In genomic region chr9:116717150-116717549, GRCh38 we compare ENCODE assay signal across 29 cellular contexts. TPM values are rescaled to one million over a fixed set of nuclear protein-coding genes. Genes with fewer than 3 reads are reported as not detected.
A peak's percentile ranks its signal among the peaks of the same experiment; 100 is the strongest.
DNase-seq lines count a peak whose midpoint lies in the region; ATAC-seq and TF ChIP-seq lines count a peak whose summit lies in the region.
"Had no signal": no experiment of that assay in that cellular context is flagged by ENCODE, and none has a peak within 500 bp of the region (broad histone marks: within the 10 kb centered on the region; RNA-seq: fewer than 3 reads in every experiment).

No MANE protein-coding gene starts in this region.

- no peak overlapping the region for H3K9ac ChIP-seq in adipocyte (ENCODE audit: low read length)

- CTCF ChIA-PET in A673 (lab: Charles Lee): no interaction called here

- H3K36me3 ChIP-seq in A673 (ENCODE audit: insufficient read depth, low read length, poor library complexity, severe bottlenecking): no peaks in the 10 kb centered on the region
- no peaks in the 10 kb centered on the region for H3K36me3 ChIP-seq in CD4-positive, CD25-positive, alpha-beta regulatory T cell (ENCODE audit: control insufficient read depth, insufficient read depth, low read length)
- H3K36me3 ChIP-seq in adipocyte (ENCODE audit: control insufficient read depth, insufficient read depth, low read length, severe bottlenecking): no peaks in the 10 kb centered on the region
- no peaks in the 10 kb centered on the region for H3K36me3 ChIP-seq in suprapubic skin
- H3K36me3 ChIP-seq: colonic mucosa, neutrophil, right lobe of liver, SJSA1, upper lobe of left lung had no signal

- no peaks in the 10 kb centered on the region for H3K36me3 Mint-ChIP-seq in CD4-positive, CD25-positive, alpha-beta regulatory T cell
- H3K36me3 Mint-ChIP-seq in nephron progenitor cell (ENCODE audit: low read depth): peaks cover 7% of the 10 kb centered on the region
- H3K36me3 Mint-ChIP-seq: mesothelial cell of epicardium; stimulated activated effector memory CD8-positive, alpha-beta T cell treated with anti-CD3 and anti-CD28 coated beads, Interleukin-12 subunit alpha, Interleukin-12 subunit beta, amount 100 ng/mL, for 72 hours; WTC11 had no signal

- POLR2A ChIA-PET in A673 (lab: Charles Lee; ENCODE audit: low non-redundant PET): no interaction called here

- peaks cover 0 to 3% (median 0%) of the 10 kb centered on the region in 7 donors for H3K9me3 Mint-ChIP-seq in CD4-positive, CD25-positive, alpha-beta regulatory T cell
- H3K9me3 Mint-ChIP-seq in nephron progenitor cell: peaks cover 8% of the 10 kb centered on the region
- H3K9me3 Mint-ChIP-seq: IgD-negative memory B cell; mesothelial cell of epicardium; stimulated activated effector memory CD8-positive, alpha-beta T cell treated with anti-CD3 and anti-CD28 coated beads, Interleukin-12 subunit alpha, Interleukin-12 subunit beta, amount 100 ng/mL, for 72 hours had no signal

- H3K4me1 ChIP-seq in A673 (ENCODE audit: insufficient read depth, low read length, poor library complexity, severe bottlenecking) (no peaks in the 10 kb centered on the region), adipocyte (ENCODE audit: control insufficient read depth, insufficient read depth, low read length) (peaks cover 11% of the 10 kb centered on the region), foreskin keratinocyte (no peaks in the 10 kb centered on the region), suprapubic skin (no peaks in the 10 kb centered on the region)
- H3K4me1 ChIP-seq in CD4-positive, CD25-positive, alpha-beta regulatory T cell (ENCODE audit: control insufficient read depth, insufficient read depth, low read length, poor library complexity, severe bottlenecking): no peaks in the 10 kb centered on the region
- H3K4me1 ChIP-seq: A549, colonic mucosa, right lobe of liver, SJSA1, upper lobe of left lung had no signal

- H3K4me3 Mint-ChIP-seq in CD4-positive, CD25-positive, alpha-beta regulatory T cell: peak overlapping the region in 1 of 4 donors; percentile 33
- no peak overlapping the region for H3K4me3 Mint-ChIP-seq in nephron progenitor cell
- H3K4me3 Mint-ChIP-seq: activated CD4-positive, alpha-beta T cell treated with anti-CD3 and anti-CD28 coated beads, Interleukin-2, amount 10 ng/mL, durations not matched to agents 7 days and 5 days; activated naive CD8-positive, alpha-beta T cell; IgD-negative memory B cell; mesothelial cell of epicardium; stimulated activated effector memory CD8-positive, alpha-beta T cell treated with anti-CD3 and anti-CD28 coated beads, Interleukin-12 subunit alpha, Interleukin-12 subunit beta, amount 100 ng/mL, for 72 hours; WTC11 had no signal

- H3K27ac Mint-ChIP-seq in CD4-positive, CD25-positive, alpha-beta regulatory T cell: peak overlapping the region in 1 of 3 donors; percentile 58
- no peak overlapping the region for H3K27ac Mint-ChIP-seq in nephron progenitor cell
- H3K27ac Mint-ChIP-seq: activated CD4-positive, alpha-beta T cell treated with anti-CD3 and anti-CD28 coated beads, Interleukin-2, amount 10 ng/mL, durations not matched to agents 7 days and 5 days; activated naive CD8-positive, alpha-beta T cell; IgD-negative memory B cell; mesothelial cell of epicardium; stimulated activated effector memory CD8-positive, alpha-beta T cell treated with anti-CD3 and anti-CD28 coated beads, Interleukin-12 subunit alpha, Interleukin-12 subunit beta, amount 100 ng/mL, for 72 hours; WTC11 had no signal

- TF ChIP-seq CTCF in A673 (conservative IDR thresholded peaks at IDR 0.05; ENCODE audit: low read depth, low read length) (no peak), nephron progenitor cell (IDR thresholded peaks at IDR 0.05) (no peak), foreskin keratinocyte (conservative IDR thresholded peaks at IDR 0.05) (no peak), suprapubic skin (IDR thresholded peaks at IDR 0.05) (no peak), GM13976 (IDR thresholded peaks at IDR 0.05; ENCODE audit: borderline replicate concordance, control extremely low read depth, extremely low read depth, insufficient read depth, missing control alignments) (no peak)

- ATAC-seq in CD4-positive, CD25-positive, alpha-beta regulatory T cell (ENCODE audit: low read depth in 2 of 2): no peak
- no peak for ATAC-seq in foreskin keratinocyte
- ATAC-seq: A549; HCT116; right lobe of liver; stimulated activated effector memory CD8-positive, alpha-beta T cell treated with anti-CD3 and anti-CD28 coated beads, Interleukin-12 subunit alpha, Interleukin-12 subunit beta, amount 100 ng/mL, for 72 hours; WTC11 had no signal

- H3K27ac ChIP-seq in A673 (ENCODE audit: low read depth, low read length, poor library complexity, severe bottlenecking) (no peak overlapping the region), foreskin keratinocyte (no peak overlapping the region), suprapubic skin (no peak overlapping the region)
- no peak overlapping the region for H3K27ac ChIP-seq in CD4-positive, CD25-positive, alpha-beta regulatory T cell (ENCODE audit: insufficient read depth, low read length, poor library complexity, severe bottlenecking)
- H3K27ac ChIP-seq: A549, colonic mucosa, neutrophil, right lobe of liver, SJSA1, upper lobe of left lung had no signal

- peak; percentile 67 for DNase-seq in A673 (ENCODE audit: low spot score)
- DNase-seq in CD4-positive, CD25-positive, alpha-beta regulatory T cell: peak in 1 of 3 donors; percentile 21
- no peak for DNase-seq in adipocyte (ENCODE audit: low read depth)
- DNase-seq in left kidney (ENCODE audit: low read depth, low spot score): peak; percentile 50
- no peak for DNase-seq in nephron progenitor cell
- DNase-seq in foreskin keratinocyte: no peak
- DNase-seq in suprapubic skin (ENCODE audit: low spot score in 2 of 2): no peak
- DNase-seq in GM13976 (ENCODE audit: low spot score): no peak
- DNase-seq: activated CD4-positive, alpha-beta T cell treated with anti-CD3 and anti-CD28 coated beads, Interleukin-2, amount 10 ng/mL, durations not matched to agents 7 days and 5 days; activated effector memory CD4-positive, alpha-beta T cell treated with Interleukin-2 at 50 U/mL for 16 hours; activated T-cell treated with anti-CD3 and anti-CD28 coated beads, Interleukin-2, amount 50 U/mL, for 1 hour; colonic mucosa; COR-L47; effector CD4-positive, alpha-beta T cell; head of caudate nucleus; NCI-H1694; NCI-H510A; right lobe of liver; RPMI8226; upper lobe of left lung had no signal

- no TSS peak for BruUV-seq in A673 (replicated peaks; lab: Mats Ljungman, UMichigan)

- H3K27me3 ChIP-seq in A673 (replicated peaks; ENCODE audit: insufficient read depth, low read depth, low read length, poor library complexity): no peaks in the 10 kb centered on the region
- no peaks in the 10 kb centered on the region for H3K27me3 ChIP-seq in CD4-positive, CD25-positive, alpha-beta regulatory T cell (ENCODE audit: control insufficient read depth, insufficient read depth, low read length)
- H3K27me3 ChIP-seq in adipocyte (replicated peaks; ENCODE audit: control insufficient read depth, insufficient read depth, low read length): no peaks in the 10 kb centered on the region
- peaks cover 5% of the 10 kb centered on the region for H3K27me3 ChIP-seq in foreskin keratinocyte
- no peaks in the 10 kb centered on the region for H3K27me3 ChIP-seq in suprapubic skin
- H3K27me3 ChIP-seq: colonic mucosa, neutrophil, right lobe of liver, SJSA1, upper lobe of left lung had no signal

- in situ Hi-C loops in GM13976 (cut with MboI; ENCODE audit: low sequenced_read_pairs, unreplicated experiment): no loop called here

- H3K27me3 Mint-ChIP-seq in CD4-positive, CD25-positive, alpha-beta regulatory T cell: no peaks in the 10 kb centered on the region
- peaks cover 15% of the 10 kb centered on the region for H3K27me3 Mint-ChIP-seq in nephron progenitor cell (ENCODE audit: low read depth, poor library complexity)
- H3K27me3 Mint-ChIP-seq: activated CD4-positive, alpha-beta T cell treated with anti-CD3 and anti-CD28 coated beads, Interleukin-2, amount 10 ng/mL, durations not matched to agents 7 days and 5 days had no signal

- WGBS in suprapubic skin: 49% methylated on average over 7 of the region's 7 CpGs

- H3K4me3 ChIP-seq in A673 (ENCODE audit: low read depth, low read length, poor library complexity, severe bottlenecking) (no peak overlapping the region), adipocyte (ENCODE audit: low read length) (peak overlapping the region; percentile 14), suprapubic skin (no peak overlapping the region)
- H3K4me3 ChIP-seq in CD4-positive, CD25-positive, alpha-beta regulatory T cell (ENCODE audit: low read depth, low read length): peak overlapping the region; percentile 9
- H3K4me3 ChIP-seq: A549, colonic mucosa, right lobe of liver, SJSA1, upper lobe of left lung had no signal

- TF ChIP-seq EP300 in suprapubic skin (IDR thresholded peaks at IDR 0.05): no peak

- no peak for TF ChIP-seq POLR2A in suprapubic skin (IDR thresholded peaks at IDR 0.05)

- intact Hi-C loops in A673 (cut with micrococcal nuclease; ENCODE audit: unreplicated experiment): no loop called here

- peaks cover 0 to 9% (median 6%) of the 10 kb centered on the region in 4 donors for H3K4me1 Mint-ChIP-seq in CD4-positive, CD25-positive, alpha-beta regulatory T cell
- H3K4me1 Mint-ChIP-seq in nephron progenitor cell: peaks cover 5% of the 10 kb centered on the region
- H3K4me1 Mint-ChIP-seq: activated CD4-positive, alpha-beta T cell treated with anti-CD3 and anti-CD28 coated beads, Interleukin-2, amount 10 ng/mL, durations not matched to agents 7 days and 5 days; IgD-negative memory B cell; stimulated activated effector memory CD8-positive, alpha-beta T cell treated with anti-CD3 and anti-CD28 coated beads, Interleukin-12 subunit alpha, Interleukin-12 subunit beta, amount 100 ng/mL, for 72 hours had no signal

- no peaks in the 10 kb centered on the region for H3K9me3 ChIP-seq in A673 (ENCODE audit: low read depth, low read length, poor library complexity, severe bottlenecking)
- H3K9me3 ChIP-seq in CD4-positive, CD25-positive, alpha-beta regulatory T cell (ENCODE audit: control insufficient read depth in 2 of 2, low read length in 2 of 2): no peaks in the 10 kb centered on the region
- H3K9me3 ChIP-seq in adipocyte (ENCODE audit: control insufficient read depth, low read length): no peaks in the 10 kb centered on the region
- no peaks in the 10 kb centered on the region for H3K9me3 ChIP-seq in suprapubic skin
- H3K9me3 ChIP-seq: A549, colonic mucosa, neutrophil, right lobe of liver, SJSA1, upper lobe of left lung had no signal

RNA-seq across cellular contexts. Expression of gene TRIM32, which starts 30.0 kb away (rescaled TPM):
- total RNA-seq in A673 (2021) (28.9 and 29.4 TPM in 2 replicates), foreskin keratinocyte (21.3 and 24.6 TPM in 2 replicates), suprapubic skin (10 to 100 TPM; 10.8 to 12.8 (median 12.0) TPM)
- total RNA-seq in CD4-positive, CD25-positive, alpha-beta regulatory T cell: 19.9 TPM
- polyA plus RNA-seq in CD4-positive, CD25-positive, alpha-beta regulatory T cell: 10 to 100 TPM; 24.1 to 37.5 (median 35.2) TPM
- polyA plus RNA-seq in foreskin keratinocyte: 9.0 and 10.0 TPM in 2 replicates

Comparison
In these comparisons a context has a peak if more than half of its experiments do, and no peak if none do; other contexts are left out.
1. DNase-seq: peak in A673 (single experiment) and left kidney (single experiment); none in adipocyte (single experiment), nephron progenitor cell (single experiment), foreskin keratinocyte (0 of 2), suprapubic skin (0 of 2) and GM13976 (single experiment).
2. H3K4me3 ChIP-seq: peak in CD4-positive, CD25-positive, alpha-beta regulatory T cell (single experiment) and adipocyte (single experiment); none in A673 (single experiment) and suprapubic skin (single experiment).